In genomic region chr11:48043998-48044512, GRCh38 we compare ENCODE assay signal across 14 cellular contexts.
DNase-seq lines count a peak whose midpoint lies in the region; ATAC-seq and TF ChIP-seq lines count a peak whose summit lies in the region.
"Had no signal": no experiment of that assay in that cellular context is flagged by ENCODE, and none has a peak within 500 bp of the region (broad histone marks: within the 10 kb centered on the region; RNA-seq: fewer than 3 reads in every experiment).

No MANE protein-coding gene starts in this region.

- H3K4me3 ChIP-seq in CD4-positive, alpha-beta memory T cell (ENCODE audit: low read length in 2 of 2): no peak overlapping the region
- H3K4me3 ChIP-seq in prostate gland: no peak overlapping the region
- H3K4me3 ChIP-seq: lung had no signal

- peaks cover 45% of the 10 kb centered on the region for H3K4me1 ChIP-seq in CD4-positive, alpha-beta memory T cell (ENCODE audit: insufficient read depth, low read length)
- peaks cover 38% of the 10 kb centered on the region for H3K4me1 ChIP-seq in prostate gland (replicated peaks)

- CTCF ChIA-PET in CD4-positive, alpha-beta memory T cell (lab: Charles Lee; ENCODE audit: partially characterized antibody): interaction anchor here (0.9 to 1.9 kb wide), 4 partner anchors 11 to 64 kb away, joined by 3 to 7 read pairs (median 3); no protein-coding TSS in a partner anchor
- CTCF ChIA-PET in Calu3 (lab: Charles Lee): interaction anchor here (0.6 kb wide), 1 partner anchor 10 kb away, joined by 5 read pairs; no protein-coding TSS in a partner anchor

- H3K27me3 ChIP-seq in CD4-positive, alpha-beta memory T cell (ENCODE audit: insufficient read depth, low read length): no peaks in the 10 kb centered on the region
- no peaks in the 10 kb centered on the region for H3K27me3 ChIP-seq in prostate gland (replicated peaks; ENCODE audit: insufficient read depth)

- H3K9me3 Mint-ChIP-seq in CD4-positive, alpha-beta memory T cell: no peaks in the 10 kb centered on the region
- H3K9me3 Mint-ChIP-seq in activated T-helper 2 cell treated with anti-CD3 and anti-CD28 coated beads, Interferon-gamma antibody, Interleukin-2, Interleukin-4, amounts not matched to agents 10 μg/mL and 5 μg/mL and 100 μg/mL, durations not matched to agents 14 hours and 24 hours and 36 hours: no peaks in the 10 kb centered on the region
- H3K9me3 Mint-ChIP-seq in Calu3 (ENCODE audit: low read depth, unreplicated experiment): no peaks in the 10 kb centered on the region

- TF ChIP-seq POLR2A in prostate gland (IDR thresholded peaks at IDR 0.05): no peak

- H3K9me3 ChIP-seq in CD4-positive, alpha-beta memory T cell (ENCODE audit: control insufficient read depth in 1 of 2, low read length in 2 of 2): no peaks in the 10 kb centered on the region
- H3K9me3 ChIP-seq in prostate gland: no peaks in the 10 kb centered on the region

- no peaks in the 10 kb centered on the region for H3K27me3 Mint-ChIP-seq in CD4-positive, alpha-beta memory T cell
- no peaks in the 10 kb centered on the region for H3K27me3 Mint-ChIP-seq in activated T-helper 2 cell treated with anti-CD3 and anti-CD28 coated beads, Interferon-gamma antibody, Interleukin-2, Interleukin-4, amounts not matched to agents 10 μg/mL and 5 μg/mL and 100 μg/mL, durations not matched to agents 14 hours and 24 hours and 36 hours (ENCODE audit: low read depth)
- H3K27me3 Mint-ChIP-seq in Calu3 (ENCODE audit: unreplicated experiment): no peaks in the 10 kb centered on the region

- POLR2A ChIA-PET in CD4-positive, alpha-beta memory T cell (lab: Charles Lee; ENCODE audit: partially characterized antibody): interaction anchor here (0.6 to 2.4 kb wide), 4 partner anchors 8 to 65 kb away, joined by 5 to 22 read pairs (median 5); no protein-coding TSS in a partner anchor

- H3K4me1 Mint-ChIP-seq in CD4-positive, alpha-beta memory T cell: peaks cover 48 to 74% (median 59%) of the 10 kb centered on the region in 4 donors
- H3K4me1 Mint-ChIP-seq in activated T-helper 2 cell treated with anti-CD3 and anti-CD28 coated beads, Interferon-gamma antibody, Interleukin-2, Interleukin-4, amounts not matched to agents 10 μg/mL and 5 μg/mL and 100 μg/mL, durations not matched to agents 14 hours and 24 hours and 36 hours (ENCODE audit: low read depth): peaks cover 60% of the 10 kb centered on the region
- peaks cover 22% of the 10 kb centered on the region for H3K4me1 Mint-ChIP-seq in Calu3 (ENCODE audit: low read depth, unreplicated experiment)

- H3K27ac ChIP-seq in CD4-positive, alpha-beta memory T cell (ENCODE audit: low read depth, low read length): no peak overlapping the region
- peak overlapping the region; percentile 77 to 88 for H3K27ac ChIP-seq in prostate gland

- TF ChIP-seq CTCF in prostate gland (IDR thresholded peaks at IDR 0.05): no peak
- TF ChIP-seq CTCF in Calu3 (IDR thresholded peaks at IDR 0.05; ENCODE audit: unreplicated experiment): no peak

- no peak for DNase-seq in CD4-positive, alpha-beta memory T cell
- DNase-seq in activated T-helper 2 cell treated with anti-CD3 and anti-CD28 coated beads, Interferon-gamma antibody, Interleukin-2, Interleukin-4, amounts not matched to agents 10 μg/mL and 5 μg/mL and 100 μg/mL, durations not matched to agents 14 hours and 24 hours and 36 hours (ENCODE audit: low spot score): no peak
- DNase-seq in prostate gland (ENCODE audit: low spot score): no peak
- no peak for DNase-seq in Calu3
- no peak for DNase-seq in cortex of kidney (lab: John Stamatoyannopoulos, UW)
- DNase-seq: activated effector memory CD4-positive, alpha-beta T cell treated with Interleukin-2 at 50 U/mL for 16 hours; GOT3; NCI-H1105 treated with DMSO at 0.1 percent for 48 hours; NCI-H69; SHP77 had no signal

- no TSS peak for BruUV-seq in Calu3 (replicated peaks; lab: Mats Ljungman, UMichigan)

- H3K4me3 Mint-ChIP-seq in CD4-positive, alpha-beta memory T cell: peak overlapping the region in 6 of 8 donors; percentile 20 to 68 (median 44)
- no peak overlapping the region for H3K4me3 Mint-ChIP-seq in activated T-helper 2 cell treated with anti-CD3 and anti-CD28 coated beads, Interferon-gamma antibody, Interleukin-2, Interleukin-4, amounts not matched to agents 10 μg/mL and 5 μg/mL and 100 μg/mL, durations not matched to agents 14 hours and 24 hours and 36 hours (ENCODE audit: low read depth)
- H3K4me3 Mint-ChIP-seq in Calu3 (ENCODE audit: low read depth, unreplicated experiment): no peak overlapping the region

- no peaks in the 10 kb centered on the region for H3K36me3 ChIP-seq in CD4-positive, alpha-beta memory T cell (ENCODE audit: insufficient read depth, low read length)
- no peaks in the 10 kb centered on the region for H3K36me3 ChIP-seq in prostate gland

- H3K27ac Mint-ChIP-seq in CD4-positive, alpha-beta memory T cell: peak overlapping the region in 4 of 7 donors; percentile 22 to 83 (median 72)
- H3K27ac Mint-ChIP-seq in activated T-helper 2 cell treated with anti-CD3 and anti-CD28 coated beads, Interferon-gamma antibody, Interleukin-2, Interleukin-4, amounts not matched to agents 10 μg/mL and 5 μg/mL and 100 μg/mL, durations not matched to agents 14 hours and 24 hours and 36 hours: peak overlapping the region; percentile 63
- H3K27ac Mint-ChIP-seq in Calu3 (ENCODE audit: unreplicated experiment): no peak overlapping the region

- WGBS in prostate gland: 95% methylated on average over 9 of the region's 9 CpGs

- ATAC-seq in GM19023 (IDR thresholded peaks at IDR 0.05; ENCODE audit: unreplicated experiment) (peak; percentile 22), HG03378 (IDR thresholded peaks at IDR 0.05; ENCODE audit: unreplicated experiment) (no peak)
- ATAC-seq: HepG2 had no signal

- H3K36me3 Mint-ChIP-seq in CD4-positive, alpha-beta memory T cell: peaks cover 0 to 18% of the 10 kb centered on the region in 2 donors
- H3K36me3 Mint-ChIP-seq in activated T-helper 2 cell treated with anti-CD3 and anti-CD28 coated beads, Interferon-gamma antibody, Interleukin-2, Interleukin-4, amounts not matched to agents 10 μg/mL and 5 μg/mL and 100 μg/mL, durations not matched to agents 14 hours and 24 hours and 36 hours (ENCODE audit: low read depth): peaks cover 40% of the 10 kb centered on the region
- H3K36me3 Mint-ChIP-seq in Calu3 (ENCODE audit: insufficient read depth, unreplicated experiment): no peaks in the 10 kb centered on the region

- intact Hi-C loops in CD4-positive, alpha-beta memory T cell (cut with micrococcal nuclease): no loop called here
- intact Hi-C loops in activated T-helper 2 cell treated with anti-CD3 and anti-CD28 coated beads, Interferon-gamma antibody, Interleukin-2, Interleukin-4, amounts not matched to agents 10 μg/mL and 5 μg/mL and 100 μg/mL, durations not matched to agents 14 hours and 24 hours and 36 hours (cut with micrococcal nuclease): no loop called here
- intact Hi-C loops in prostate gland (cut with DNase I) (no loop called here), Calu3 (cut with micrococcal nuclease; ENCODE audit: unreplicated experiment) (no loop called here)

Comparison
In these comparisons a context has a peak if more than half of its experiments do, and no peak if none do; other contexts are left out.
1. H3K4me3 Mint-ChIP-seq: peak in CD4-positive, alpha-beta memory T cell (6 of 8); none in activated T-helper 2 cell treated with anti-CD3 and anti-CD28 coated beads, Interferon-gamma antibody, Interleukin-2, Interleukin-4, amounts not matched to agents 10 μg/mL and 5 μg/mL and 100 μg/mL, durations not matched to agents 14 hours and 24 hours and 36 hours (single experiment) and Calu3 (single experiment).